8 cellular contexts compared by ENCODE assay signal in the genomic region with DNA sequence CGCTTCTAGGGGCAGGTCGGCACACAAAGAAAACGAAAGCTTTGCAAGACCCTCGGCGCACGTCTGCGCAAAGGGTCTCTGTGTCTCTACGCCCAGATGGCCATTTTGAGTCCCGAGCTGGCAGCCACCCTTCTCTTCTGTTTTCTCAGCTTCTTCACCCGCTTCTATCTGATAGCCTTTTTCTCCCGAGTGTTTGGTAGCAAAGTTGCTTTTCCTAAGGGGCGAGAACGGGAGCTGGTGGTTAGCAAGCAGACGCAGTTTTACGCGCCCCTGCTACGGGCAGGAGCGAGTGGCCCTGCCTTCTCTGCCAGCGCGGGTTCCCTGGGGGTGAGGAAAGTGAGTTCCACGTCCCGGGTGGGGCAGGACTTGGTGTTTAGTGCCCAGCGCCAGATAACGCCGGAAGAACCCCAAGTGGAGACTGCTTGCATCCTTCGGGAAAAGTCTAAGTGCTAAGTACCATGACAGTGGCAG. TPM values are rescaled to one million over a fixed set of nuclear protein-coding genes. Genes with fewer than 3 reads are reported as not detected.
DNase-seq lines count a peak whose midpoint lies in the region; ATAC-seq and TF ChIP-seq lines count a peak whose summit lies in the region.

No MANE protein-coding gene starts in this region.

- H3K9me3 Mint-ChIP-seq in GM23338, result no peaks in the 10 kb centered on the region
- no peaks in the 10 kb centered on the region for H3K9me3 Mint-ChIP-seq in dendritic cell treated with granulocyte-macrophage colony-stimulating factor and Interleukin-4, amounts not matched to agents 40 ng/mL and 50 ng/mL, for 4 days

- no TSS peak for BruUV-seq in A673 (replicated peaks; lab: Mats Ljungman, UMichigan)

- peak overlapping the region; percentile 99 for H2AFZ ChIP-seq in GM23338

- CTCF ChIA-PET in A673 (lab: Charles Lee) (no interaction called here), RWPE1 (lab: Yijun Ruan, JAX) (interaction anchor here (0.6 to 0.7 kb wide), 2 partner anchors 708 to 1040 kb away, joined by 3 read pairs; no protein-coding TSS in a partner anchor)

- POLR2A ChIA-PET in A673 (lab: Charles Lee; ENCODE audit: low non-redundant PET), result interaction anchor here (0.6 kb wide), 1 partner anchor 43 kb away, joined by 6 read pairs; no protein-coding TSS in a partner anchor
- POLR2A ChIA-PET in RWPE1 (lab: Yijun Ruan, JAX; ENCODE audit: low non-redundant PET), result no interaction called here

- H3K27me3 Mint-ChIP-seq in GM23338 (ENCODE audit: insufficient read depth, low read depth, poor library complexity), result no peaks in the 10 kb centered on the region
- peaks cover 32% of the 10 kb centered on the region for H3K27me3 Mint-ChIP-seq in dendritic cell treated with granulocyte-macrophage colony-stimulating factor and Interleukin-4, amounts not matched to agents 40 ng/mL and 50 ng/mL, for 4 days

- ATAC-seq in GM23338 (no peak), GM21526 (IDR thresholded peaks at IDR 0.05; ENCODE audit: low FRiP score, unreplicated experiment) (no peak)

- intact Hi-C loops in A673 (cut with micrococcal nuclease; ENCODE audit: unreplicated experiment), result no loop called here
- intact Hi-C loops in dendritic cell treated with granulocyte-macrophage colony-stimulating factor and Interleukin-4, amounts not matched to agents 40 ng/mL and 50 ng/mL, for 4 days (cut with micrococcal nuclease), result no loop called here

- H3K4me2 ChIP-seq in GM23338, result peak overlapping the region; percentile 90

- H3K4me3 ChIP-seq in A673 (ENCODE audit: low read depth, low read length, poor library complexity, severe bottlenecking), result peak overlapping the region; percentile 47
- H3K4me3 ChIP-seq in GM23338, result peak overlapping the region; percentile 64
- peak overlapping the region; percentile 56 for H3K4me3 ChIP-seq in mucosa of stomach (ENCODE audit: low read length)

- peak overlapping the region; percentile 68 for H3K9ac ChIP-seq in mucosa of stomach (ENCODE audit: low read length)

- H3K27ac Mint-ChIP-seq in GM23338, result peak overlapping the region; percentile 72; the same call in 1 of the 2 replicates
- H3K27ac Mint-ChIP-seq in dendritic cell treated with granulocyte-macrophage colony-stimulating factor and Interleukin-4, amounts not matched to agents 40 ng/mL and 50 ng/mL, for 4 days, result peak overlapping the region; percentile 62

- no peaks in the 10 kb centered on the region for H3K9me3 ChIP-seq in A673 (ENCODE audit: low read depth, low read length, poor library complexity, severe bottlenecking)
- H3K9me3 ChIP-seq in mucosa of stomach (ENCODE audit: control insufficient read depth, low read length), result no peaks in the 10 kb centered on the region

- H3K4me3 Mint-ChIP-seq in GM23338, result peak overlapping the region; percentile 78
- H3K4me3 Mint-ChIP-seq in dendritic cell treated with granulocyte-macrophage colony-stimulating factor and Interleukin-4, amounts not matched to agents 40 ng/mL and 50 ng/mL, for 4 days, result peak overlapping the region; percentile 73

- peaks cover 14% of the 10 kb centered on the region for H3K4me1 Mint-ChIP-seq in GM23338
- peaks cover 31% of the 10 kb centered on the region for H3K4me1 Mint-ChIP-seq in dendritic cell treated with granulocyte-macrophage colony-stimulating factor and Interleukin-4, amounts not matched to agents 40 ng/mL and 50 ng/mL, for 4 days (ENCODE audit: low read depth)

- H3K36me3 Mint-ChIP-seq in GM23338 (ENCODE audit: low read depth), result peaks cover 3% of the 10 kb centered on the region; the same call in 1 of the 3 replicates
- peaks cover 12% of the 10 kb centered on the region for H3K36me3 Mint-ChIP-seq in dendritic cell treated with granulocyte-macrophage colony-stimulating factor and Interleukin-4, amounts not matched to agents 40 ng/mL and 50 ng/mL, for 4 days (ENCODE audit: low read depth)

- H3F3A ChIP-seq in GM23338 (replicated peaks; ENCODE audit: low read depth), result peaks cover 4% of the 10 kb centered on the region; the same call in 1 of the 2 replicates

- peak; percentile 82 for DNase-seq in A673 (ENCODE audit: low spot score)
- peak; percentile 63 for DNase-seq in GM23338 (ENCODE audit: low spot score)
- DNase-seq in RWPE1 (ENCODE audit: low spot score), result no peak
- DNase-seq in SIG-M5 (lab: John Stamatoyannopoulos, UW), result no peak
- no peak for DNase-seq in HPDE6-E6E7 (ENCODE audit: extremely low spot score)

- H3K27me3 ChIP-seq in A673 (replicated peaks; ENCODE audit: insufficient read depth, low read depth, low read length, poor library complexity) (no peaks in the 10 kb centered on the region), GM23338 (ENCODE audit: insufficient read depth) (peaks cover 17% of the 10 kb centered on the region), mucosa of stomach (ENCODE audit: control insufficient read depth, insufficient read depth, low read length) (peaks cover 17% of the 10 kb centered on the region)

- H3K9me2 ChIP-seq in GM23338 (ENCODE audit: insufficient read depth), result no peaks in the 10 kb centered on the region

- H3K4me1 ChIP-seq in A673 (ENCODE audit: insufficient read depth, low read length, poor library complexity, severe bottlenecking), result peaks cover 10% of the 10 kb centered on the region
- H3K4me1 ChIP-seq in GM23338 (ENCODE audit: insufficient read depth), result peaks cover 13% of the 10 kb centered on the region
- H3K4me1 ChIP-seq in mucosa of stomach (ENCODE audit: control insufficient read depth, insufficient read depth, low read length), result peaks cover 9% of the 10 kb centered on the region

- TF ChIP-seq CTCF in A673 (conservative IDR thresholded peaks at IDR 0.05; ENCODE audit: low read depth, low read length), result no peak
- no peak for TF ChIP-seq CTCF in GM23338 (conservative IDR thresholded peaks at IDR 0.05; ENCODE audit: low read depth in 2 of 2)
- no peak for TF ChIP-seq CTCF in RWPE1 (conservative IDR thresholded peaks at IDR 0.05; ENCODE audit: low read depth)

- H3K36me3 ChIP-seq in A673 (ENCODE audit: insufficient read depth, low read length, poor library complexity, severe bottlenecking) (no peaks in the 10 kb centered on the region), GM23338 (ENCODE audit: insufficient read depth) (no peaks in the 10 kb centered on the region), mucosa of stomach (ENCODE audit: control insufficient read depth, insufficient read depth, low read length) (no peaks in the 10 kb centered on the region)

- peak overlapping the region; percentile 87 for H3K27ac ChIP-seq in A673 (ENCODE audit: low read depth, low read length, poor library complexity, severe bottlenecking)
- H3K27ac ChIP-seq in GM23338 (ENCODE audit: low read depth), result no peak overlapping the region; the same call in 1 of the 2 replicates
- H3K27ac ChIP-seq in RWPE1, result peak overlapping the region; percentile 75

- peaks cover 19% of the 10 kb centered on the region for H3K79me2 ChIP-seq in GM23338 (replicated peaks; ENCODE audit: insufficient read depth)

- H4K20me1 ChIP-seq in GM23338 (replicated peaks; ENCODE audit: insufficient read depth), result peaks cover 14% of the 10 kb centered on the region

TF ChIP-seq in GM23338, 12 proteins besides CTCF, POLR2A, EP300 and RAD21:
- TF ChIP-seq STAT1 (IDR thresholded peaks at IDR 0.05; ENCODE audit: unreplicated experiment) (no peak), ZNF114 (CRISPR knock-in tag; IDR thresholded peaks at IDR 0.05) (no peak), NANOG (IDR thresholded peaks at IDR 0.05; ENCODE audit: borderline replicate concordance) (no peak), ZNF331 (CRISPR knock-in tag; IDR thresholded peaks at IDR 0.05; ENCODE audit: low read depth) (no peak)
- TF ChIP-seq, protein P1, sequence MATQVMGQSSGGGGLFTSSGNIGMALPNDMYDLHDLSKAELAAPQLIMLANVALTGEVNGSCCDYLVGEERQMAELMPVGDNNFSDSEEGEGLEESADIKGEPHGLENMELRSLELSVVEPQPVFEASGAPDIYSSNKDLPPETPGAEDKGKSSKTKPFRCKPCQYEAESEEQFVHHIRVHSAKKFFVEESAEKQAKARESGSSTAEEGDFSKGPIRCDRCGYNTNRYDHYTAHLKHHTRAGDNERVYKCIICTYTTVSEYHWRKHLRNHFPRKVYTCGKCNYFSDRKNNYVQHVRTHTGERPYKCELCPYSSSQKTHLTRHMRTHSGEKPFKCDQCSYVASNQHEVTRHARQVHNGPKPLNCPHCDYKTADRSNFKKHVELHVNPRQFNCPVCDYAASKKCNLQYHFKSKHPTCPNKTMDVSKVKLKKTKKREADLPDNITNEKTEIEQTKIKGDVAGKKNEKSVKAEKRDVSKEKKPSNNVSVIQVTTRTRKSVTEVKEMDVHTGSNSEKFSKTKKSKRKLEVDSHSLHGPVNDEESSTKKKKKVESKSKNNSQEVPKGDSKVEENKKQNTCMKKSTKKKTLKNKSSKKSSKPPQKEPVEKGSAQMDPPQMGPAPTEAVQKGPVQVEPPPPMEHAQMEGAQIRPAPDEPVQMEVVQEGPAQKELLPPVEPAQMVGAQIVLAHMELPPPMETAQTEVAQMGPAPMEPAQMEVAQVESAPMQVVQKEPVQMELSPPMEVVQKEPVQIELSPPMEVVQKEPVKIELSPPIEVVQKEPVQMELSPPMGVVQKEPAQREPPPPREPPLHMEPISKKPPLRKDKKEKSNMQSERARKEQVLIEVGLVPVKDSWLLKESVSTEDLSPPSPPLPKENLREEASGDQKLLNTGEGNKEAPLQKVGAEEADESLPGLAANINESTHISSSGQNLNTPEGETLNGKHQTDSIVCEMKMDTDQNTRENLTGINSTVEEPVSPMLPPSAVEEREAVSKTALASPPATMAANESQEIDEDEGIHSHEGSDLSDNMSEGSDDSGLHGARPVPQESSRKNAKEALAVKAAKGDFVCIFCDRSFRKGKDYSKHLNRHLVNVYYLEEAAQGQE (IDR thresholded peaks at IDR 0.05; ENCODE audit: unreplicated experiment), result no peak

RNA-seq across cellular contexts. Expression of a gene that starts 2.9 kb away (rescaled TPM):
- total RNA-seq in A673 (2021), result 45.7 and 47.3 TPM in 2 replicates
- 21.6 and 24.6 TPM in 2 replicates for total RNA-seq in GM23338 (2014; rRNA removed; shearing (Covaris generic))
- 9.1 and 11.4 TPM in 2 replicates for polyA plus RNA-seq in GM23338 (2016; fragmentation: Nextera tagmentation; extraction: Ambion mirVana)

RNA-seq across cellular contexts. Expression of a gene that starts 8.7 kb away (rescaled TPM):
- not detected in 2 replicates for total RNA-seq in A673 (2021)
- not detected in 2 replicates for total RNA-seq in GM23338 (2014; rRNA removed; shearing (Covaris generic))
- 0.55 and 0.59 TPM in 2 replicates for polyA plus RNA-seq in GM23338 (2016; fragmentation: Nextera tagmentation; extraction: Ambion mirVana)

Comparison
In these comparisons a context has a peak if more than half of its experiments do, and no peak if none do; other contexts are left out.
1. DNase-seq: peak in A673 (single experiment) and GM23338 (single experiment); none in RWPE1 (single experiment), SIG-M5 (single experiment) and HPDE6-E6E7 (single experiment).
2. Peak in every context shown above with its lines, with median percentiles within 50 percentile points of each other: H3K4me3 ChIP-seq.